Comparison of ENCODE assay signal across 24 cellular contexts in genomic region chr3:8233938-8234337, GRCh38.
"Had no signal": no experiment of that assay in that cellular context is flagged by ENCODE, and none has a peak within 500 bp of the region (broad histone marks: within the 10 kb centered on the region; RNA-seq: fewer than 3 reads in every experiment).

No MANE protein-coding gene starts in this region.

- H3K27ac ChIP-seq: coronary artery had no signal

- H3K4me3 ChIP-seq: coronary artery had no signal

- DNase-seq: activated CD4-positive, alpha-beta T cell treated with anti-CD3 and anti-CD28 coated beads for 48 hours; activated CD4-positive, alpha-beta T cell treated with anti-CD3 and anti-CD28 coated beads, Interleukin-2, amount 50 U/mL, for 48 hours; activated CD4-positive, CD25-positive, alpha-beta regulatory T cell treated with anti-CD3 and anti-CD28 coated beads, Interleukin-2, amount 50 U/mL, for 72 hours; activated CD8-positive, alpha-beta memory T cell treated with anti-CD3 and anti-CD28 coated beads, Interleukin-2, amount 10 ng/mL, durations not matched to agents 7 days and 5 days; activated effector memory CD4-positive, alpha-beta T cell treated with Interleukin-2 at 50 U/mL for 16 hours; activated naive CD4-positive, alpha-beta T cell; activated T-cell treated with anti-CD3 and anti-CD28 coated beads, Interleukin-2, amount 50 U/mL, for 24 hours; aorta; central memory CD4-positive, alpha-beta T cell; NCI-H1092; NCI-H1417; NCI-H2029; NCI-H2107; NCI-H2171 treated with DMSO at 0.1 percent for 48 hours; NCI-H226; NCI-H526 treated with DMSO at 0.1 percent for 48 hours; NK-92 treated with Interleukin-12 subunit alpha and Interleukin-12 subunit beta, amount 100 ng/mL, for 24 hours; PC-3; SHP77 treated with DMSO at 0.1 percent for 48 hours had no signal

- H3K27ac Mint-ChIP-seq: activated CD8-positive, alpha-beta memory T cell treated with anti-CD3 and anti-CD28 coated beads, Interleukin-2, amount 10 ng/mL, durations not matched to agents 7 days and 5 days; activated naive CD4-positive, alpha-beta T cell treated with anti-CD3 and anti-CD28 coated beads, Interleukin-2, amount 50 U/mL, for 24 hours; activated T-cell treated with anti-CD3 and anti-CD28 coated beads, Interleukin-2, amount 50 U/mL, for 24 hours; activated T-helper 1 cell treated with anti-CD3 and anti-CD28 coated beads, Interleukin-12 subunit alpha, Interleukin-12 subunit beta, Interleukin-2, Interleukin-4 antibody, amounts not matched to agents 30 ng/mL and 10 ng/mL and 1 ng/mL, durations not matched to agents 14 hours and 24 hours and 36 hours; T-helper 1 cell treated with Interleukin-12 subunit alpha and Interleukin-12 subunit beta and Interleukin-4 antibody, amounts not matched to agents 30 μg/mL and 1 μg/mL, for 36 hours had no signal

- H3K9me3 Mint-ChIP-seq: activated naive CD4-positive, alpha-beta T cell treated with anti-CD3 and anti-CD28 coated beads, Interleukin-2, amount 50 U/mL, for 24 hours; activated T-cell treated with anti-CD3 and anti-CD28 coated beads, Interleukin-2, amount 50 U/mL, for 24 hours; activated T-helper 1 cell treated with anti-CD3 and anti-CD28 coated beads, Interleukin-12 subunit alpha, Interleukin-12 subunit beta, Interleukin-2, Interleukin-4 antibody, amounts not matched to agents 30 ng/mL and 10 ng/mL and 1 ng/mL, durations not matched to agents 14 hours and 24 hours and 36 hours; T-helper 1 cell treated with Interleukin-12 subunit alpha and Interleukin-12 subunit beta and Interleukin-4 antibody, amounts not matched to agents 30 μg/mL and 1 μg/mL, for 36 hours had no signal

- ATAC-seq: activated CD8-positive, alpha-beta memory T cell treated with anti-CD3 and anti-CD28 coated beads, Interleukin-2, amount 10 ng/mL, durations not matched to agents 7 days and 5 days; PC-3 had no signal

- H3K4me1 Mint-ChIP-seq: activated naive CD4-positive, alpha-beta T cell treated with anti-CD3 and anti-CD28 coated beads, Interleukin-2, amount 50 U/mL, for 24 hours had no signal

- H3K27me3 Mint-ChIP-seq: activated naive CD4-positive, alpha-beta T cell treated with anti-CD3 and anti-CD28 coated beads, Interleukin-2, amount 50 U/mL, for 24 hours had no signal

- H3K4me3 Mint-ChIP-seq: activated CD8-positive, alpha-beta memory T cell treated with anti-CD3 and anti-CD28 coated beads, Interleukin-2, amount 10 ng/mL, durations not matched to agents 7 days and 5 days; activated naive CD4-positive, alpha-beta T cell treated with anti-CD3 and anti-CD28 coated beads, Interleukin-2, amount 50 U/mL, for 24 hours; activated T-cell treated with anti-CD3 and anti-CD28 coated beads, Interleukin-2, amount 50 U/mL, for 24 hours; activated T-helper 1 cell treated with anti-CD3 and anti-CD28 coated beads, Interleukin-12 subunit alpha, Interleukin-12 subunit beta, Interleukin-2, Interleukin-4 antibody, amounts not matched to agents 30 ng/mL and 10 ng/mL and 1 ng/mL, durations not matched to agents 14 hours and 24 hours and 36 hours; T-helper 1 cell treated with Interleukin-12 subunit alpha and Interleukin-12 subunit beta and Interleukin-4 antibody, amounts not matched to agents 30 μg/mL and 1 μg/mL, for 36 hours; WTC11 had no signal

- H3K36me3 Mint-ChIP-seq: activated CD8-positive, alpha-beta memory T cell treated with anti-CD3 and anti-CD28 coated beads, Interleukin-2, amount 10 ng/mL, durations not matched to agents 7 days and 5 days; activated naive CD4-positive, alpha-beta T cell treated with anti-CD3 and anti-CD28 coated beads, Interleukin-2, amount 50 U/mL, for 24 hours; WTC11 had no signal
